8 cellular contexts compared by ENCODE assay signal in genomic region chr3:177463341-177463740, GRCh38.
DNase-seq lines count a peak whose midpoint lies in the region; ATAC-seq, FAIRE-seq and TF ChIP-seq lines count a peak whose summit lies in the region.
"Not testable (repeated sequence)": the region's sequence is repeated elsewhere in the genome, so short reads cannot be mapped to it uniquely, and the experiment has no call there.

No MANE protein-coding gene starts in this region.

- H3K18ac ChIP-seq in IMR-90 (ENCODE audit: low read depth, low read length) = peak overlapping the region; percentile 32; the same call in 1 of the 2 replicates
- H3K18ac ChIP-seq in mesendoderm (ENCODE audit: low read length) = not testable (repeated sequence)

- not testable (repeated sequence) for TF ChIP-seq RAD21 in IMR-90 (IDR thresholded peaks at IDR 0.05; ENCODE audit: low read length)

- not testable (repeated sequence) for H3K27me3 ChIP-seq in IMR-90 (ENCODE audit: control insufficient read depth, insufficient read depth, low read length); mesendoderm (ENCODE audit: insufficient read depth, low read length, poor library complexity); prostate gland (replicated peaks; ENCODE audit: insufficient read depth); smooth muscle cell (ENCODE audit: low read depth)

- POLR2A ChIA-PET in IMR-90 (lab: Charles Lee; ENCODE audit: unreplicated experiment) = not testable (repeated sequence)

- H3K4ac ChIP-seq in IMR-90 (ENCODE audit: low read depth, low read length); mesendoderm (ENCODE audit: low read depth, low read length): not testable (repeated sequence)

- H3K9me3 ChIP-seq in IMR-90 (ENCODE audit: control insufficient read depth, insufficient read depth, low read length); prostate gland; smooth muscle cell (replicated peaks; ENCODE audit: low read depth): not testable (repeated sequence)

- peak overlapping the region in 1 of 2 experiments; percentile 22; a peak in 1 of 4 replicates for H4K8ac ChIP-seq in IMR-90 (ENCODE audit: low read depth in 2 of 2, low read length in 2 of 2)
- not testable (repeated sequence) for H4K8ac ChIP-seq in mesendoderm (ENCODE audit: low read depth, low read length)

- FAIRE-seq in urothelium cell line (lab: Jason Lieb, UNC) = peak; percentile 66

- H3K4me2 ChIP-seq in IMR-90 (ENCODE audit: low read depth, low read length); mesendoderm (ENCODE audit: low read length): not testable (repeated sequence)
- H3K4me2 ChIP-seq in smooth muscle cell = peak overlapping the region; percentile 62

- dilution Hi-C loops in IMR-90 (cut with HindIII; ENCODE audit: low sequenced_read_pairs, unreplicated experiment) = not testable (repeated sequence)

- H3K56ac ChIP-seq in IMR-90 (ENCODE audit: extremely low read depth, insufficient read depth, low read length); mesendoderm (ENCODE audit: low read length): not testable (repeated sequence)

- H3K14ac ChIP-seq in IMR-90 (replicated peaks; ENCODE audit: low read depth, low read length) = not testable (repeated sequence)

- H3K79me1 ChIP-seq in IMR-90 (ENCODE audit: low read depth in 1 of 2, low read length in 2 of 2); mesendoderm (ENCODE audit: low read length): not testable (repeated sequence)

- H3K36me3 ChIP-seq in IMR-90 (ENCODE audit: control insufficient read depth, insufficient read depth, low read length); mesendoderm (ENCODE audit: control insufficient read depth, insufficient read depth, low read length); prostate gland; smooth muscle cell (ENCODE audit: low read depth): not testable (repeated sequence)

- not testable (repeated sequence) for H3K23ac ChIP-seq in IMR-90 (ENCODE audit: low read depth, low read length); mesendoderm (ENCODE audit: low read length)

- not testable (repeated sequence) for H2AK5ac ChIP-seq in IMR-90 (ENCODE audit: low read depth, low read length); mesendoderm (ENCODE audit: low read length)

- not testable (repeated sequence) for H2AK9ac ChIP-seq in IMR-90 (replicated peaks; ENCODE audit: low read depth, low read length, poor library complexity)

- not testable (repeated sequence) for H3K36me3 Mint-ChIP-seq in activated T-helper 17 cell treated with anti-CD3 and anti-CD28 coated beads, Interleukin-2, amount 50 U/mL, for 72 hours (ENCODE audit: low read depth)

- H3K79me2 ChIP-seq in mesendoderm (ENCODE audit: control insufficient read depth, insufficient read depth, low read length); smooth muscle cell (ENCODE audit: low read depth): not testable (repeated sequence)

- H3K4me1 ChIP-seq in IMR-90 (ENCODE audit: control insufficient read depth, insufficient read depth, low read length) (peaks cover 12% of the 10 kb centered on the region), prostate gland (replicated peaks) (peaks cover 13% of the 10 kb centered on the region), smooth muscle cell (ENCODE audit: low read depth) (peaks cover 21% of the 10 kb centered on the region)
- not testable (repeated sequence) for H3K4me1 ChIP-seq in mesendoderm (ENCODE audit: control insufficient read depth, low read depth, low read length)

- TF ChIP-seq POLR2A in IMR-90 (IDR thresholded peaks at IDR 0.05; ENCODE audit: low read depth, low read length); prostate gland (IDR thresholded peaks at IDR 0.05): not testable (repeated sequence)

- CTCF ChIA-PET in IMR-90 (lab: Yijun Ruan, JAX) = not testable (repeated sequence)

- no CpG with 5 or more reads among the region's 2 CpGs for WGBS in IMR-90 (ENCODE audit: extremely low coverage in 2 of 2, insufficient read length in 1 of 2), 2 experiments
- no CpG with 5 or more reads among the region's 2 CpGs for WGBS in mesendoderm (ENCODE audit: extremely low coverage, insufficient coverage, low lambda C conversion rate)
- WGBS in prostate gland = 77% methylated on average over 2 of the region's 2 CpGs
- WGBS in smooth muscle cell (ENCODE audit: low lambda C conversion rate) = 94% methylated on average over 2 of the region's 2 CpGs

- H3K27ac ChIP-seq in IMR-90 (ENCODE audit: insufficient read depth, low read length); mesendoderm (ENCODE audit: low read depth, low read length): not testable (repeated sequence)
- H3K27ac ChIP-seq in prostate gland (peak overlapping the region; percentile 80 to 81), smooth muscle cell (ENCODE audit: low read depth) (peak overlapping the region; percentile 78)

- not testable (repeated sequence) for H3K4me3 Mint-ChIP-seq in activated T-helper 17 cell treated with anti-CD3 and anti-CD28 coated beads, Interleukin-2, amount 50 U/mL, for 72 hours

- not testable (repeated sequence) for BruUV-seq in IMR-90 (replicated peaks; lab: Mats Ljungman, UMichigan)

- H4K5ac ChIP-seq in IMR-90 (ENCODE audit: low read depth, low read length); mesendoderm (ENCODE audit: low read length): not testable (repeated sequence)

- H3K9me3 Mint-ChIP-seq in activated T-helper 17 cell treated with anti-CD3 and anti-CD28 coated beads, Interleukin-2, amount 50 U/mL, for 72 hours = not testable (repeated sequence)

- TF ChIP-seq CTCF in IMR-90 (conservative IDR thresholded peaks at IDR 0.05; ENCODE audit: low read depth, low read length); prostate gland (IDR thresholded peaks at IDR 0.05); smooth muscle cell (IDR thresholded peaks at IDR 0.05; ENCODE audit: borderline replicate concordance, insufficient read depth, poor library complexity, severe bottlenecking): not testable (repeated sequence)

- H2BK120ac ChIP-seq in IMR-90 (ENCODE audit: low read depth, low read length) = peak overlapping the region; percentile 77; the same call in 1 of the 2 replicates
- H2BK120ac ChIP-seq in mesendoderm (ENCODE audit: low read depth, low read length) = not testable (repeated sequence)

- H3K27ac Mint-ChIP-seq in activated T-helper 17 cell treated with anti-CD3 and anti-CD28 coated beads, Interleukin-2, amount 50 U/mL, for 72 hours = not testable (repeated sequence)

- H3F3A ChIP-seq in smooth muscle cell (ENCODE audit: low read depth) = not testable (repeated sequence)

- not testable (repeated sequence) for H4K20me1 ChIP-seq in IMR-90 (ENCODE audit: insufficient read depth, low read length); smooth muscle cell (ENCODE audit: low read depth)

- DNase-seq in G401 (ENCODE audit: low spot score) (peak; percentile 82), cerebellar nuclear complex (lab: John Stamatoyannopoulos, UW) (peak; percentile 12 to 29)
- DNase-seq in IMR-90; mesendoderm; prostate gland (ENCODE audit: low spot score); smooth muscle cell (lab: John Stamatoyannopoulos, UW; ENCODE audit: unreplicated experiment); urothelium cell line (ENCODE audit: low spot score): not testable (repeated sequence)

- peak; percentile 7; the same call in 1 of the 2 replicates for ATAC-seq in IMR-90 (ENCODE audit: low read depth)
- ATAC-seq in activated T-helper 17 cell treated with anti-CD3 and anti-CD28 coated beads, Interleukin-2, amount 50 U/mL, for 72 hours (replicated peaks) = peak; percentile 56

- not testable (repeated sequence) for H3K27me3 Mint-ChIP-seq in activated T-helper 17 cell treated with anti-CD3 and anti-CD28 coated beads, Interleukin-2, amount 50 U/mL, for 72 hours

- intact Hi-C loops in IMR-90 (cut with micrococcal nuclease) (loop anchor here (5.0 kb wide), 2 partner anchors 101 to 266 kb away; partner anchors contain the start of gene TBL1XR1), prostate gland (cut with DNase I) (loop anchor here (10.0 kb wide), 1 partner anchor 361 kb away; no protein-coding TSS in a partner anchor)

- not testable (repeated sequence) for H4K91ac ChIP-seq in IMR-90 (ENCODE audit: insufficient read depth, low read depth, low read length)

- H2BK5ac ChIP-seq in IMR-90 (ENCODE audit: low read depth, low read length, poor library complexity, severe bottlenecking) = peak overlapping the region; percentile 82
- H2BK5ac ChIP-seq in mesendoderm (ENCODE audit: low read length) = not testable (repeated sequence)

- not testable (repeated sequence) for H3K9me1 ChIP-seq in IMR-90 (ENCODE audit: insufficient read depth, low read length)

- not testable (repeated sequence) for H2AFZ ChIP-seq in IMR-90 (replicated peaks; ENCODE audit: low read length, poor library complexity); smooth muscle cell (ENCODE audit: low read depth)

- H2BK15ac ChIP-seq in IMR-90 (ENCODE audit: low read depth, low read length) (0 out of 3 replicates have a peak overlapping the region, but pooled peaks have one; percentile 3), mesendoderm (replicated peaks; ENCODE audit: low read depth) (peak overlapping the region; percentile 65)

- peaks cover 20% of the 10 kb centered on the region for H3K4me1 Mint-ChIP-seq in activated T-helper 17 cell treated with anti-CD3 and anti-CD28 coated beads, Interleukin-2, amount 50 U/mL, for 72 hours

- not testable (repeated sequence) for H3K4me3 ChIP-seq in IMR-90 (ENCODE audit: insufficient read depth, low read depth, low read length); mesendoderm (ENCODE audit: low read length); prostate gland; smooth muscle cell

- not testable (repeated sequence) for H2BK20ac ChIP-seq in IMR-90 (ENCODE audit: low read depth, low read length)

- in situ Hi-C loops in G401 (cut with HindIII; ENCODE audit: low sequenced_read_pairs); IMR-90 (cut with MboI; ENCODE audit: low sequenced_read_pairs): not testable (repeated sequence)

- H3K9ac ChIP-seq in IMR-90 (ENCODE audit: low read depth, low read length); mesendoderm (ENCODE audit: low read length); smooth muscle cell (ENCODE audit: low read depth): not testable (repeated sequence)
